1 cellular context compared by ENCODE assay signal in the genomic region with DNA sequence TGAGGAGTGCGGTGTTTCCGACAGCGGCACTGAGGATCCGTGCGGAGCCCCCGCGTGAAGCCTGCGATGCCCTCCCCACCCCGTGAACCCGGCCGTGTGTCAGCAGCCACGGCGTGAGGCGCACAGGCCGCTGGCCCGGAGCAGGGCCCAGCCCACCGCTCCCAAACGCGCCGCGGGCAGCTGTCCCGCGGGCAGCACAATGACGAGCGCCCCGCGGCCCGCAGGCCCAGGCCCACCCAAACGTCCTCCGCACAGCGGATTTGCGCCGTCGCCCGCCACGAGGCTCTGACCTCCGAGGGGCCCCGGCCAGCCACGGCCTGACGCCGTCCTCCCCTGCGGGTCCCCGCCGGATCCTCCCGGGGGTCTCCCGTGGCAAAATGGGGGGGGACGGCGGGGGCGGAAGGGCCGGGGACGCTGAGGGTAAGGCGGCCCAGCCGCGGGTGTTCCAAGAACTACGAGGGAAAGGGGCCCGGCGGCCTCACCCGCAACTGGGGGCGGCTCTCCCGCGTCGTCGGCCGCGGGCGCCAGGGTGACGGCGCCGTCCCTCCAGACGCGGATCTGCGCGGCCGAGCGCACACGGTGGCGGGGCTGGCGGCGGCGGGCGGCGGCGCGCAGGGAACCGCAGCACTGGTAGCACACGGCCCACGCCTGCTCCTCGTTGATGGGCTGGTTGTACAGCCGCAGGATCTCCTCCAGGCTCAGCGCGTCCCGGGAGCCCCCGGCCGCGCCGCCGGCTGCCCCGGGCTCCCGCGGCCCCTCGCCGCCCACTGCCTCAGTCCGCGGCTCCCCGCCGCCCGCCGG.
TF ChIP-seq lines count a peak whose summit lies in the region.

No MANE protein-coding gene starts in this region.

TF ChIP-seq in HepG2, 621 proteins besides CTCF, POLR2A, EP300 and RAD21 (continued from another document and continues in another):
- TF ChIP-seq, protein P1, sequence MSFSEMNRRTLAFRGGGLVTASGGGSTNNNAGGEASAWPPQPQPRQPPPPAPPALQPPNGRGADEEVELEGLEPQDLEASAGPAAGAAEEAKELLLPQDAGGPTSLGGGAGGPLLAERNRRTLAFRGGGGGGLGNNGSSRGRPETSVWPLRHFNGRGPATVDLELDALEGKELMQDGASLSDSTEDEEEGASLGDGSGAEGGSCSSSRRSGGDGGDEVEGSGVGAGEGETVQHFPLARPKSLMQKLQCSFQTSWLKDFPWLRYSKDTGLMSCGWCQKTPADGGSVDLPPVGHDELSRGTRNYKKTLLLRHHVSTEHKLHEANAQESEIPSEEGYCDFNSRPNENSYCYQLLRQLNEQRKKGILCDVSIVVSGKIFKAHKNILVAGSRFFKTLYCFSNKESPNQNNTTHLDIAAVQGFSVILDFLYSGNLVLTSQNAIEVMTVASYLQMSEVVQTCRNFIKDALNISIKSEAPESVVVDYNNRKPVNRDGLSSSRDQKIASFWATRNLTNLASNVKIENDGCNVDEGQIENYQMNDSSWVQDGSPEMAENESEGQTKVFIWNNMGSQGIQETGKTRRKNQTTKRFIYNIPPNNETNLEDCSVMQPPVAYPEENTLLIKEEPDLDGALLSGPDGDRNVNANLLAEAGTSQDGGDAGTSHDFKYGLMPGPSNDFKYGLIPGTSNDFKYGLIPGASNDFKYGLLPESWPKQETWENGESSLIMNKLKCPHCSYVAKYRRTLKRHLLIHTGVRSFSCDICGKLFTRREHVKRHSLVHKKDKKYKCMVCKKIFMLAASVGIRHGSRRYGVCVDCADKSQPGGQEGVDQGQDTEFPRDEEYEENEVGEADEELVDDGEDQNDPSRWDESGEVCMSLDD (CRISPR knock-in tag; IDR thresholded peaks at IDR 0.05; ENCODE audit: borderline replicate concordance) = peak; percentile 47; the same call in 1 of the 2 replicates
- TF ChIP-seq HNF4G (IDR thresholded peaks at IDR 0.05; ENCODE audit: borderline replicate concordance, low read depth, low read length) (no peak), HNF4G (CRISPR knock-in tag; IDR thresholded peaks at IDR 0.05; ENCODE audit: borderline replicate concordance, low read depth) (peak; percentile 53; the same call in 1 of the 2 replicates), IRF2 (CRISPR knock-in tag; IDR thresholded peaks at IDR 0.05) (0 out of 2 replicates have a peak, but pooled peaks have one; percentile 10), ZNF205 (CRISPR knock-in tag; IDR thresholded peaks at IDR 0.05) (0 out of 2 replicates have a peak, but pooled peaks have one; percentile 15), IRX3 (CRISPR knock-in tag; IDR thresholded peaks at IDR 0.05; ENCODE audit: borderline replicate concordance, low read depth) (peak; percentile 62; the same call in 1 of the 2 replicates), BORCS8-MEF2B (CRISPR knock-in tag; IDR thresholded peaks at IDR 0.05) (peak; percentile 74), KDM3A (CRISPR knock-in tag; IDR thresholded peaks at IDR 0.05; ENCODE audit: low read depth) (0 out of 2 replicates have a peak, but pooled peaks have one; percentile 32), GABPB1 (CRISPR knock-in tag; IDR thresholded peaks at IDR 0.05) (peak; percentile 63), MAFK (conservative IDR thresholded peaks at IDR 0.05 in 1 of 2, IDR thresholded peaks at IDR 0.05 in 1 of 2; ENCODE audit: low read length in 2 of 2) (no peak), MYC (CRISPR knock-in tag; IDR thresholded peaks at IDR 0.05; ENCODE audit: borderline replicate concordance) (peak; percentile 68; the same call in 1 of the 2 replicates), ZNF232 (CRISPR knock-in tag; IDR thresholded peaks at IDR 0.05; ENCODE audit: borderline replicate concordance) (0 out of 2 replicates have a peak, but pooled peaks have one; percentile 54), ZNF296 (CRISPR knock-in tag; conservative IDR thresholded peaks at IDR 0.05) (no peak), ZNF329 (CRISPR knock-in tag; IDR thresholded peaks at IDR 0.05; ENCODE audit: low read depth) (no peak), MED1 (CRISPR knock-in tag; IDR thresholded peaks at IDR 0.05) (0 out of 2 replicates have a peak, but pooled peaks have one; percentile 26), HES4 (CRISPR knock-in tag; IDR thresholded peaks at IDR 0.05; ENCODE audit: borderline replicate concordance) (peak; percentile 53; the same call in 1 of the 2 replicates), ZNF629 (CRISPR knock-in tag; conservative IDR thresholded peaks at IDR 0.05) (no peak), NRL (CRISPR knock-in tag; IDR thresholded peaks at IDR 0.05; ENCODE audit: borderline replicate concordance) (0 out of 2 replicates have a peak, but pooled peaks have one; percentile 40), ZSCAN29 (CRISPR knock-in tag; conservative IDR thresholded peaks at IDR 0.05) (0 out of 2 replicates have a peak, but pooled peaks have one; percentile 61), HNRNPK (IDR thresholded peaks at IDR 0.05; ENCODE audit: low read depth, low read length, poor library complexity, severe bottlenecking) (peak; percentile 14), AGO2 (optimal IDR thresholded peaks at IDR 0.05; ENCODE audit: low read depth, low read length) (peak; percentile 53), ZFX (CRISPR knock-in tag; IDR thresholded peaks at IDR 0.05; ENCODE audit: low read depth) (peak; percentile 95), ZNF550 (CRISPR knock-in tag; IDR thresholded peaks at IDR 0.05; ENCODE audit: borderline replicate concordance) (no peak), ARNT2 (CRISPR knock-in tag; IDR thresholded peaks at IDR 0.05; ENCODE audit: low read depth) (peak; percentile 64; the same call in 1 of the 2 replicates), ARNTL (CRISPR knock-in tag; IDR thresholded peaks at IDR 0.05) (peak; percentile 64; the same call in 1 of the 2 replicates), ZNF230 (CRISPR knock-in tag; IDR thresholded peaks at IDR 0.05) (peak; percentile 84; the same call in 1 of the 2 replicates), ZNF775 (CRISPR knock-in tag; IDR thresholded peaks at IDR 0.05; ENCODE audit: borderline replicate concordance) (0 out of 2 replicates have a peak, but pooled peaks have one; percentile 38), ZBTB7A (CRISPR knock-in tag; IDR thresholded peaks at IDR 0.05) (peak; percentile 58; the same call in 1 of the 2 replicates), NR3C1 (CRISPR knock-in tag; IDR thresholded peaks at IDR 0.05) (no peak), ATRX (CRISPR knock-in tag; IDR thresholded peaks at IDR 0.05; ENCODE audit: borderline replicate concordance) (no peak), ZNF235 (CRISPR knock-in tag; IDR thresholded peaks at IDR 0.05; ENCODE audit: borderline replicate concordance) (no peak), SRY (CRISPR knock-in tag; IDR thresholded peaks at IDR 0.05) (0 out of 2 replicates have a peak, but pooled peaks have one; percentile 31), ERF (CRISPR knock-in tag; IDR thresholded peaks at IDR 0.05) (0 out of 2 replicates have a peak, but pooled peaks have one; percentile 28), RBM39 (IDR thresholded peaks at IDR 0.05; ENCODE audit: low read depth, low read length, poor library complexity, severe bottlenecking) (no peak), HNF4A (CRISPR knock-in tag; IDR thresholded peaks at IDR 0.05) (no peak)
- TF ChIP-seq, protein P2, sequence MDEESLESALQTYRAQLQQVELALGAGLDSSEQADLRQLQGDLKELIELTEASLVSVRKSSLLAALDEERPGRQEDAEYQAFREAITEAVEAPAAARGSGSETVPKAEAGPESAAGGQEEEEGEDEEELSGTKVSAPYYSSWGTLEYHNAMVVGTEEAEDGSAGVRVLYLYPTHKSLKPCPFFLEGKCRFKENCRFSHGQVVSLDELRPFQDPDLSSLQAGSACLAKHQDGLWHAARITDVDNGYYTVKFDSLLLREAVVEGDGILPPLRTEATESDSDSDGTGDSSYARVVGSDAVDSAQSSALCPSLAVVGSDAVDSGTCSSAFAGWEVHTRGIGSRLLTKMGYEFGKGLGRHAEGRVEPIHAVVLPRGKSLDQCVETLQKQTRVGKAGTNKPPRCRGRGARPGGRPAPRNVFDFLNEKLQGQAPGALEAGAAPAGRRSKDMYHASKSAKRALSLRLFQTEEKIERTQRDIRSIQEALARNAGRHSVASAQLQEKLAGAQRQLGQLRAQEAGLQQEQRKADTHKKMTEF (CRISPR knock-in tag; IDR thresholded peaks at IDR 0.05) = peak; percentile 67; the same call in 1 of the 2 replicates
- TF ChIP-seq, protein P3, sequence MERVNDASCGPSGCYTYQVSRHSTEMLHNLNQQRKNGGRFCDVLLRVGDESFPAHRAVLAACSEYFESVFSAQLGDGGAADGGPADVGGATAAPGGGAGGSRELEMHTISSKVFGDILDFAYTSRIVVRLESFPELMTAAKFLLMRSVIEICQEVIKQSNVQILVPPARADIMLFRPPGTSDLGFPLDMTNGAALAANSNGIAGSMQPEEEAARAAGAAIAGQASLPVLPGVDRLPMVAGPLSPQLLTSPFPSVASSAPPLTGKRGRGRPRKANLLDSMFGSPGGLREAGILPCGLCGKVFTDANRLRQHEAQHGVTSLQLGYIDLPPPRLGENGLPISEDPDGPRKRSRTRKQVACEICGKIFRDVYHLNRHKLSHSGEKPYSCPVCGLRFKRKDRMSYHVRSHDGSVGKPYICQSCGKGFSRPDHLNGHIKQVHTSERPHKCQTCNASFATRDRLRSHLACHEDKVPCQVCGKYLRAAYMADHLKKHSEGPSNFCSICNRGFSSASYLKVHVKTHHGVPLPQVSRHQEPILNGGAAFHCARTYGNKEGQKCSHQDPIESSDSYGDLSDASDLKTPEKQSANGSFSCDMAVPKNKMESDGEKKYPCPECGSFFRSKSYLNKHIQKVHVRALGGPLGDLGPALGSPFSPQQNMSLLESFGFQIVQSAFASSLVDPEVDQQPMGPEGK (CRISPR knock-in tag; IDR thresholded peaks at IDR 0.05) = peak; percentile 44
- TF ChIP-seq, protein P4, sequence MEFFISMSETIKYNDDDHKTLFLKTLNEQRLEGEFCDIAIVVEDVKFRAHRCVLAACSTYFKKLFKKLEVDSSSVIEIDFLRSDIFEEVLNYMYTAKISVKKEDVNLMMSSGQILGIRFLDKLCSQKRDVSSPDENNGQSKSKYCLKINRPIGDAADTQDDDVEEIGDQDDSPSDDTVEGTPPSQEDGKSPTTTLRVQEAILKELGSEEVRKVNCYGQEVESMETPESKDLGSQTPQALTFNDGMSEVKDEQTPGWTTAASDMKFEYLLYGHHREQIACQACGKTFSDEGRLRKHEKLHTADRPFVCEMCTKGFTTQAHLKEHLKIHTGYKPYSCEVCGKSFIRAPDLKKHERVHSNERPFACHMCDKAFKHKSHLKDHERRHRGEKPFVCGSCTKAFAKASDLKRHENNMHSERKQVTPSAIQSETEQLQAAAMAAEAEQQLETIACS (CRISPR knock-in tag; IDR thresholded peaks at IDR 0.05) = peak; percentile 69
- TF ChIP-seq, protein P5, sequence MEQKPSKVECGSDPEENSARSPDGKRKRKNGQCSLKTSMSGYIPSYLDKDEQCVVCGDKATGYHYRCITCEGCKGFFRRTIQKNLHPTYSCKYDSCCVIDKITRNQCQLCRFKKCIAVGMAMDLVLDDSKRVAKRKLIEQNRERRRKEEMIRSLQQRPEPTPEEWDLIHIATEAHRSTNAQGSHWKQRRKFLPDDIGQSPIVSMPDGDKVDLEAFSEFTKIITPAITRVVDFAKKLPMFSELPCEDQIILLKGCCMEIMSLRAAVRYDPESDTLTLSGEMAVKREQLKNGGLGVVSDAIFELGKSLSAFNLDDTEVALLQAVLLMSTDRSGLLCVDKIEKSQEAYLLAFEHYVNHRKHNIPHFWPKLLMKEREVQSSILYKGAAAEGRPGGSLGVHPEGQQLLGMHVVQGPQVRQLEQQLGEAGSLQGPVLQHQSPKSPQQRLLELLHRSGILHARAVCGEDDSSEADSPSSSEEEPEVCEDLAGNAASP (CRISPR knock-in tag; IDR thresholded peaks at IDR 0.05; ENCODE audit: borderline replicate concordance) = 0 out of 2 replicates have a peak, but pooled peaks have one; percentile 1
- TF ChIP-seq, protein P6, sequence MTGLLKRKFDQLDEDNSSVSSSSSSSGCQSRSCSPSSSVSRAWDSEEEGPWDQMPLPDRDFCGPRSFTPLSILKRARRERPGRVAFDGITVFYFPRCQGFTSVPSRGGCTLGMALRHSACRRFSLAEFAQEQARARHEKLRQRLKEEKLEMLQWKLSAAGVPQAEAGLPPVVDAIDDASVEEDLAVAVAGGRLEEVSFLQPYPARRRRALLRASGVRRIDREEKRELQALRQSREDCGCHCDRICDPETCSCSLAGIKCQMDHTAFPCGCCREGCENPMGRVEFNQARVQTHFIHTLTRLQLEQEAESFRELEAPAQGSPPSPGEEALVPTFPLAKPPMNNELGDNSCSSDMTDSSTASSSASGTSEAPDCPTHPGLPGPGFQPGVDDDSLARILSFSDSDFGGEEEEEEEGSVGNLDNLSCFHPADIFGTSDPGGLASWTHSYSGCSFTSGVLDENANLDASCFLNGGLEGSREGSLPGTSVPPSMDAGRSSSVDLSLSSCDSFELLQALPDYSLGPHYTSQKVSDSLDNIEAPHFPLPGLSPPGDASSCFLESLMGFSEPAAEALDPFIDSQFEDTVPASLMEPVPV (CRISPR knock-in tag; IDR thresholded peaks at IDR 0.05) = 0 out of 2 replicates have a peak, but pooled peaks have one; percentile 32
- TF ChIP-seq, protein P7, sequence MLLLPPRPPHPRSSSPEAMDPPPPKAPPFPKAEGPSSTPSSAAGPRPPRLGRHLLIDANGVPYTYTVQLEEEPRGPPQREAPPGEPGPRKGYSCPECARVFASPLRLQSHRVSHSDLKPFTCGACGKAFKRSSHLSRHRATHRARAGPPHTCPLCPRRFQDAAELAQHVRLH (CRISPR knock-in tag; IDR thresholded peaks at IDR 0.05; ENCODE audit: borderline replicate concordance, low read depth) = no peak
- TF ChIP-seq, protein P8, sequence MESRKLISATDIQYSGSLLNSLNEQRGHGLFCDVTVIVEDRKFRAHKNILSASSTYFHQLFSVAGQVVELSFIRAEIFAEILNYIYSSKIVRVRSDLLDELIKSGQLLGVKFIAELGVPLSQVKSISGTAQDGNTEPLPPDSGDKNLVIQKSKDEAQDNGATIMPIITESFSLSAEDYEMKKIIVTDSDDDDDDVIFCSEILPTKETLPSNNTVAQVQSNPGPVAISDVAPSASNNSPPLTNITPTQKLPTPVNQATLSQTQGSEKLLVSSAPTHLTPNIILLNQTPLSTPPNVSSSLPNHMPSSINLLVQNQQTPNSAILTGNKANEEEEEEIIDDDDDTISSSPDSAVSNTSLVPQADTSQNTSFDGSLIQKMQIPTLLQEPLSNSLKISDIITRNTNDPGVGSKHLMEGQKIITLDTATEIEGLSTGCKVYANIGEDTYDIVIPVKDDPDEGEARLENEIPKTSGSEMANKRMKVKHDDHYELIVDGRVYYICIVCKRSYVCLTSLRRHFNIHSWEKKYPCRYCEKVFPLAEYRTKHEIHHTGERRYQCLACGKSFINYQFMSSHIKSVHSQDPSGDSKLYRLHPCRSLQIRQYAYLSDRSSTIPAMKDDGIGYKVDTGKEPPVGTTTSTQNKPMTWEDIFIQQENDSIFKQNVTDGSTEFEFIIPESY (CRISPR knock-in tag; IDR thresholded peaks at IDR 0.05) = no peak
- TF ChIP-seq, protein P9, sequence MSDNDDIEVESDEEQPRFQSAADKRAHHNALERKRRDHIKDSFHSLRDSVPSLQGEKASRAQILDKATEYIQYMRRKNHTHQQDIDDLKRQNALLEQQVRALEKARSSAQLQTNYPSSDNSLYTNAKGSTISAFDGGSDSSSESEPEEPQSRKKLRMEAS (IDR thresholded peaks at IDR 0.05) = peak; percentile 82
- TF ChIP-seq, protein P10, sequence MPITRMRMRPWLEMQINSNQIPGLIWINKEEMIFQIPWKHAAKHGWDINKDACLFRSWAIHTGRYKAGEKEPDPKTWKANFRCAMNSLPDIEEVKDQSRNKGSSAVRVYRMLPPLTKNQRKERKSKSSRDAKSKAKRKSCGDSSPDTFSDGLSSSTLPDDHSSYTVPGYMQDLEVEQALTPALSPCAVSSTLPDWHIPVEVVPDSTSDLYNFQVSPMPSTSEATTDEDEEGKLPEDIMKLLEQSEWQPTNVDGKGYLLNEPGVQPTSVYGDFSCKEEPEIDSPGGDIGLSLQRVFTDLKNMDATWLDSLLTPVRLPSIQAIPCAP (CRISPR knock-in tag; IDR thresholded peaks at IDR 0.05; ENCODE audit: low read depth) = no peak
